ENCODE assay signal across 8 cellular contexts in the genomic region with DNA sequence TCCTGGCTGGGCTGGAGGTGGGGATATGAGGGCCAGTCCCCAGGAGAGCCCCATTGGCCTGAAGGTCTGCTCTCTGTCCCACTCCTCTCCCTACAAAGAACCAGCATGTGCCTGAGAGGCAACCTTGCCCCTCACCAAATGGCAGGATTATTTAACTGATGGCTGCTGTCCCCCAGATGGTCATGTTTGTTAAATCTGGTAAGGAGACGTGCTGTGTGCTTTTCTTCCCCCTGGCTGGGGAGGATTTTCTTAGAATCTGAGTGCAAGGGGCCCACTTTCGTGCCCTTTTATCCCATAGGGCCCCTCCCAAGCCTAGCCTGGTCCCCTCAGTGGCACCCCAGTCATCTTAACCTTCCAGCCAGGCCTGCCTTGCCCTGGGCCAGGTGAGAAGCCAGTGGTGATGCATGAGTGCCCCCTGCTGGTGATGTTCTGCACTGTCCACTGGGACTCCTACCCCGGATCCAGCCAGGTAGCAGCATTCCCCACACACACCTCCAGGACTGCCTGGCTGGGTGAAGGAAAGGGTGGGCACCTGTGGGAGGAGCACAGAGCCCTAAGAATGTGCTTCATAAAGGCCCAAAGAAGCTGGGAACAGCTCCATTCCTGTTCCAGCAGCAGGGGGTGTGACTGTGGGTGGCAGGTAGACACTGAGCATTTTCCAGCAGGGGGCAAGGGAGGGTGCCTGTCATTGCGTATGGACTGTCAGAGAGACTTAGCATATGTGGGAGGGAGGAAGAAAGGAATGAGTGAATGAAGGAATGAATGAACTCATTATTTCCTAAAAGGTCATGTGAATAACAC. TPM values are rescaled to one million over a fixed set of nuclear protein-coding genes. Genes with fewer than 3 reads are reported as not detected.
DNase-seq lines count a peak whose midpoint lies in the region; ATAC-seq, FAIRE-seq and TF ChIP-seq lines count a peak whose summit lies in the region.

No MANE protein-coding gene starts in this region.

- intact Hi-C loops in HepG2 (cut with micrococcal nuclease; ENCODE audit: unreplicated experiment) = loop anchor here (1.0 to 5.0 kb wide), 2 partner anchors 140 to 190 kb away; no protein-coding TSS in a partner anchor

- WGBS in HepG2 (ENCODE audit: low lambda C conversion rate) = 33% methylated on average over 4 of the region's 4 CpGs

- peak; percentile 68 for FAIRE-seq in HepG2 (lab: Jason Lieb, UNC)

- H3K9ac ChIP-seq in HepG2 (ENCODE audit: insufficient read depth, low read depth, low read length) = no peak overlapping the region

- in situ Hi-C loops in HepG2 (cut with HindIII; ENCODE audit: extremely low pct_ligation_motif_present, low pct_unique_long_range_greater_than_20kb) = loop anchor here (5.0 kb wide), 1 partner anchor 135 kb away; no protein-coding TSS in a partner anchor

- no peak overlapping the region for H3K27ac ChIP-seq in HepG2 (ENCODE audit: extremely low read length, insufficient read depth, low read length)

- POLR2A ChIA-PET in HepG2 (lab: Yijun Ruan, JAX) = no interaction called here

- no peaks in the 10 kb centered on the region for H3K36me3 ChIP-seq in HepG2 (replicated peaks in 1 of 2; ENCODE audit: control insufficient read depth in 1 of 2, insufficient read depth in 2 of 2, low read length in 2 of 2)

- H3K4me2 ChIP-seq in HepG2 (ENCODE audit: low read depth, low read length) = no peak overlapping the region

- H4K20me1 ChIP-seq in HepG2 (ENCODE audit: insufficient read depth, low read length) = peaks cover 4% of the 10 kb centered on the region; the same call in 1 of the 2 replicates

- no peak overlapping the region for H2AFZ ChIP-seq in HepG2 (ENCODE audit: low read length)

- peak; percentile 58 for DNase-seq in NK-92 treated with Interleukin-12 subunit alpha and Interleukin-12 subunit beta, amount 100 ng/mL, for 24 hours (lab: John Stamatoyannopoulos, UW)
- DNase-seq in NK-92 (lab: John Stamatoyannopoulos, UW; ENCODE audit: unreplicated experiment) (no peak), NCI-H146 treated with DMSO at 0.1 percent for 48 hours (lab: John Stamatoyannopoulos, UW; ENCODE audit: unreplicated experiment) (peak; percentile 6), cerebellar cortex (ENCODE audit: low spot score) (peak; percentile 49), HepG2 (ENCODE audit: low spot score) (peak; percentile 60)
- DNase-seq in activated CD4-positive, alpha-beta T cell treated with anti-CD3 and anti-CD28 coated beads for 1 hour = peak; percentile 74
- peak; percentile 66 to 86 (median 80) for DNase-seq in stimulated activated CD4-positive, alpha-beta T cell treated with anti-CD3 and anti-CD28 coated beads, TNF-alpha, amount 100 ng/mL, for 48 hours (ENCODE audit: low read depth in 3 of 3)

- ATAC-seq in HepG2 (peak; percentile 90), HG02571 (IDR thresholded peaks at IDR 0.05; ENCODE audit: unreplicated experiment) (no peak)

- TF ChIP-seq RAD21 in HepG2 (CRISPR knock-in tag; IDR thresholded peaks at IDR 0.05) = peak; percentile 94

- no peak for TF ChIP-seq EP300 in HepG2 (IDR thresholded peaks at IDR 0.05; ENCODE audit: low read depth in 2 of 2, low read length in 2 of 2)
- TF ChIP-seq EP300 in HepG2 (CRISPR knock-in tag; IDR thresholded peaks at IDR 0.05; ENCODE audit: borderline replicate concordance) = no peak

- BruUV-seq in HepG2 (replicated peaks; lab: Mats Ljungman, UMichigan) = no TSS peak

- TF ChIP-seq CTCF in HepG2 (CRISPR knock-in tag; IDR thresholded peaks at IDR 0.05) = peak; percentile 98

- no peak for TF ChIP-seq POLR2A in HepG2 (IDR thresholded peaks at IDR 0.05; ENCODE audit: insufficient read depth in 1 of 2, low read depth in 2 of 2, low read length in 2 of 2)

- no peaks in the 10 kb centered on the region for H3K9me3 ChIP-seq in HepG2 (ENCODE audit: low read length)

- CTCF ChIA-PET in HepG2 (lab: Yijun Ruan, JAX; ENCODE audit: low intra/inter-chr PET ratio, low total read pairs) = interaction anchor here (0.6 to 4.2 kb wide), 5 partner anchors 13 to 190 kb away, joined by 4 to 45 read pairs (median 8); no protein-coding TSS in a partner anchor

- no peaks in the 10 kb centered on the region for H3K79me2 ChIP-seq in HepG2 (ENCODE audit: insufficient read depth, low read length)

- H3K27me3 ChIP-seq in HepG2 (ENCODE audit: control insufficient read depth in 1 of 2, insufficient read depth in 2 of 2, low read length in 2 of 2) = peaks cover 0 to 2% of the 10 kb centered on the region in 2 experiments; a peak in 1 of 5 replicates

- H3K4me1 ChIP-seq in HepG2 (ENCODE audit: insufficient read depth, low read length) = peaks cover 23% of the 10 kb centered on the region

- H3K4me3 ChIP-seq in HepG2 (replicated peaks in 1 of 3; ENCODE audit: insufficient read depth in 1 of 3, low read depth in 2 of 3, low read length in 3 of 3) = no peak overlapping the region

TF ChIP-seq in HepG2, 621 proteins besides CTCF, POLR2A, EP300 and RAD21 (continues in another document):
- TF ChIP-seq KDM5B (CRISPR knock-in tag; IDR thresholded peaks at IDR 0.05; ENCODE audit: borderline replicate concordance) = 0 out of 2 replicates have a peak, but pooled peaks have one; percentile 14
- TF ChIP-seq KDM2A (CRISPR knock-in tag; IDR thresholded peaks at IDR 0.05; ENCODE audit: borderline replicate concordance, low read depth) = peak; percentile 65; the same call in 1 of the 2 replicates
- TF ChIP-seq, protein P1, sequence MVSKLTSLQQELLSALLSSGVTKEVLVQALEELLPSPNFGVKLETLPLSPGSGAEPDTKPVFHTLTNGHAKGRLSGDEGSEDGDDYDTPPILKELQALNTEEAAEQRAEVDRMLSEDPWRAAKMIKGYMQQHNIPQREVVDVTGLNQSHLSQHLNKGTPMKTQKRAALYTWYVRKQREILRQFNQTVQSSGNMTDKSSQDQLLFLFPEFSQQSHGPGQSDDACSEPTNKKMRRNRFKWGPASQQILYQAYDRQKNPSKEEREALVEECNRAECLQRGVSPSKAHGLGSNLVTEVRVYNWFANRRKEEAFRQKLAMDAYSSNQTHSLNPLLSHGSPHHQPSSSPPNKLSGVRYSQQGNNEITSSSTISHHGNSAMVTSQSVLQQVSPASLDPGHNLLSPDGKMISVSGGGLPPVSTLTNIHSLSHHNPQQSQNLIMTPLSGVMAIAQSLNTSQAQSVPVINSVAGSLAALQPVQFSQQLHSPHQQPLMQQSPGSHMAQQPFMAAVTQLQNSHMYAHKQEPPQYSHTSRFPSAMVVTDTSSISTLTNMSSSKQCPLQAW (CRISPR knock-in tag; IDR thresholded peaks at IDR 0.05) = peak; percentile 55; the same call in 1 of the 2 replicates
- no peak for TF ChIP-seq ZNF577 (CRISPR knock-in tag; IDR thresholded peaks at IDR 0.05; ENCODE audit: borderline replicate concordance, low read depth)
- TF ChIP-seq RARA (CRISPR knock-in tag; IDR thresholded peaks at IDR 0.05) = no peak
- peak; percentile 64; the same call in 1 of the 2 replicates for TF ChIP-seq NFKB2 (CRISPR knock-in tag; IDR thresholded peaks at IDR 0.05; ENCODE audit: borderline replicate concordance)
- no peak for TF ChIP-seq ZSCAN12 (CRISPR knock-in tag; IDR thresholded peaks at IDR 0.05)

RNA-seq across cellular contexts. Expression of a gene that starts 28.9 kb away (rescaled TPM):
- 1.0 and 1.1 TPM in 2 replicates for total RNA-seq in HepG2 (2016; rRNA removed; fragmentation: Illumina TruSeq; extraction: Trizol)
- total RNA-seq in HepG2 (2016; cell fraction: cytosol; rRNA removed; fragmentation: Illumina TruSeq; extraction: Trizol; ENCODE audit: low read depth) = 0.35 and 1.1 TPM in 2 replicates
- 0.55 and 0.80 TPM in 2 replicates for total RNA-seq in HepG2 (2016; cell fraction: insoluble cytoplasmic fraction; rRNA removed; fragmentation: Illumina TruSeq; extraction: Trizol)
- 1.4 and 1.9 TPM in 2 replicates for total RNA-seq in HepG2 (2016; cell fraction: membrane; rRNA removed; fragmentation: Illumina TruSeq; extraction: Trizol)
- total RNA-seq in HepG2 (2016; cell fraction: nucleus; rRNA removed; fragmentation: Illumina TruSeq; extraction: Trizol) = 0.56 and 1.6 TPM in 2 replicates
- polyA plus RNA-seq in HepG2 (2011; rRNA removed) = 11.7 and 19.8 TPM in 2 replicates
- polyA plus RNA-seq in HepG2 (2011; cell fraction: cytosol; rRNA removed) = 15.3 and 15.7 TPM in 2 replicates
- polyA plus RNA-seq in HepG2 (2011; cell fraction: nucleus; rRNA removed) = 37.0 and 46.6 TPM in 2 replicates
- 14.5 and 20.0 TPM in 2 replicates for polyA plus RNA-seq in HepG2 (2012)
- polyA plus RNA-seq in HepG2 (2016; cell fraction: cytosol; fragmentation: Illumina TruSeq; extraction: Trizol; ENCODE audit: low read depth) = 0.79 and 0.97 TPM in 2 replicates
- polyA plus RNA-seq in HepG2 (2016; cell fraction: insoluble cytoplasmic fraction; fragmentation: Illumina TruSeq; extraction: Trizol; ENCODE audit: low read depth) = 0.81 and 0.93 TPM in 2 replicates
- 1.1 and 1.3 TPM in 2 replicates for polyA plus RNA-seq in HepG2 (2016; cell fraction: membrane; fragmentation: Illumina TruSeq; extraction: Trizol; ENCODE audit: low read depth)
- polyA plus RNA-seq in HepG2 (2016; cell fraction: nucleus; fragmentation: Illumina TruSeq; extraction: Trizol; ENCODE audit: insufficient read depth, low read depth) = 1.3 and 4.5 TPM in 2 replicates
- 0.77 and 12.5 TPM in 2 replicates for polyA minus RNA-seq in HepG2 (2011; rRNA and poly(A)+ RNA removed; ENCODE audit: low replicate concordance)
- polyA minus RNA-seq in HepG2 (2011; cell fraction: cytosol; rRNA and poly(A)+ RNA removed) = 3.2 and 6.1 TPM in 2 replicates
- 6.1 and 9.8 TPM in 2 replicates for polyA minus RNA-seq in HepG2 (2011; cell fraction: nucleus; rRNA and poly(A)+ RNA removed)

RNA-seq across cellular contexts. Expression of a gene that starts 30.0 kb away (rescaled TPM):
- not detected in 2 replicates for total RNA-seq in HepG2 (2016; rRNA removed; fragmentation: Illumina TruSeq; extraction: Trizol)
- total RNA-seq in HepG2 (2016; cell fraction: cytosol; rRNA removed; fragmentation: Illumina TruSeq; extraction: Trizol; ENCODE audit: low read depth) = not detected in 2 replicates
- not detected in 2 replicates for total RNA-seq in HepG2 (2016; cell fraction: insoluble cytoplasmic fraction; rRNA removed; fragmentation: Illumina TruSeq; extraction: Trizol)
- not detected in 2 replicates for total RNA-seq in HepG2 (2016; cell fraction: membrane; rRNA removed; fragmentation: Illumina TruSeq; extraction: Trizol)
- not detected in 2 replicates for total RNA-seq in HepG2 (2016; cell fraction: nucleus; rRNA removed; fragmentation: Illumina TruSeq; extraction: Trizol)
- 0.01 TPM in 1 of 2 replicates, not detected in the other for polyA plus RNA-seq in HepG2 (2011; rRNA removed)
- not detected in 2 replicates for polyA plus RNA-seq in HepG2 (2011; cell fraction: cytosol; rRNA removed)
- 0.03 TPM in 2 replicates for polyA plus RNA-seq in HepG2 (2011; cell fraction: nucleus; rRNA removed)
- 0.01 and 0.09 TPM in 2 replicates for polyA plus RNA-seq in HepG2 (2012)
- not detected in 2 replicates for polyA plus RNA-seq in HepG2 (2016; cell fraction: cytosol; fragmentation: Illumina TruSeq; extraction: Trizol; ENCODE audit: low read depth)
- polyA plus RNA-seq in HepG2 (2016; cell fraction: insoluble cytoplasmic fraction; fragmentation: Illumina TruSeq; extraction: Trizol; ENCODE audit: low read depth) = not detected in 2 replicates
- polyA plus RNA-seq in HepG2 (2016; cell fraction: membrane; fragmentation: Illumina TruSeq; extraction: Trizol; ENCODE audit: low read depth) = not detected in 2 replicates
- polyA plus RNA-seq in HepG2 (2016; cell fraction: nucleus; fragmentation: Illumina TruSeq; extraction: Trizol; ENCODE audit: insufficient read depth, low read depth) = not detected in 2 replicates
- 0.47 TPM in 1 of 2 replicates, not detected in the other for polyA minus RNA-seq in HepG2 (2011; rRNA and poly(A)+ RNA removed; ENCODE audit: low replicate concordance)
- polyA minus RNA-seq in HepG2 (2011; cell fraction: cytosol; rRNA and poly(A)+ RNA removed) = not detected in 2 replicates
- polyA minus RNA-seq in HepG2 (2011; cell fraction: nucleus; rRNA and poly(A)+ RNA removed) = not detected in 2 replicates
